In the genomic region with DNA sequence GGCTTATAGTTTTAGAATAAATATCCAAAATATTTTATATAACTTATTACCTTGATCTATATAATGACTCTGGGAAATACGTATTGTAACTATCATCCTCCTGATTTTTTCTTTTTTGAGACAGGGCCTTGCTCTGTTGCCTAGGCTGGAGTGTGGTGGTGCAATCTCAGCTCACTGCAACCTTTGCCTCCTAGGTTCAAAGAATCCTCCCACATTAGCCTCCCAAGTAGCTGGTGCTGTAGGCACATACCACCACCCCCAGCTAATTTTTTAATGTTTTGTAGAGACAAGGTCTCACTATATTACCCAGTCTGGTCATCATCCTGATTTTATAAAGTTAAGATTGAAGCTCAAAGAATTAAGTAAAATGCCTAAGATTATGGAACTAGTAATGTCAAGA, we compare ENCODE assay signal across 28 cellular contexts.
"Had no signal": no experiment of that assay in that cellular context is flagged by ENCODE, and none has a peak within 500 bp of the region (broad histone marks: within the 10 kb centered on the region; RNA-seq: fewer than 3 reads in every experiment).

No MANE protein-coding gene starts in this region.

- H3K9me3 ChIP-seq: colonic mucosa, esophagus muscularis mucosa, esophagus squamous epithelium, gastrocnemius medialis, gastroesophageal sphincter, heart left ventricle, heart right ventricle had no signal

- H3K4me1 ChIP-seq: colonic mucosa, esophagus muscularis mucosa, esophagus squamous epithelium, foreskin keratinocyte, gastrocnemius medialis, gastroesophageal sphincter, heart left ventricle, heart right ventricle had no signal

- DNase-seq: colonic mucosa; cortex of kidney; dermis blood vessel endothelial cell; dorsolateral prefrontal cortex; effector CD4-positive, alpha-beta T cell; effector CD8-positive, alpha-beta T cell; effector memory CD4-positive, alpha-beta T cell; effector memory CD8-positive, alpha-beta T cell; endodermal cell; erythroblast; esophagus squamous epithelium; foreskin fibroblast; foreskin keratinocyte; foreskin melanocyte; gastrocnemius medialis; glutamatergic neuron; head of caudate nucleus; heart left ventricle; heart right ventricle had no signal

- H3K27ac ChIP-seq: colonic mucosa, coronary artery, dorsolateral prefrontal cortex, epithelial cell of prostate, esophagus muscularis mucosa, esophagus squamous epithelium, foreskin keratinocyte, gastrocnemius medialis, gastroesophageal sphincter, heart left ventricle, heart right ventricle had no signal

- ATAC-seq: effector memory CD8-positive, alpha-beta T cell; esophagus mucosa; foreskin keratinocyte; gastrocnemius medialis; gastroesophageal sphincter; heart left ventricle; heart right ventricle had no signal

- H3K36me3 ChIP-seq: colonic mucosa, esophagus muscularis mucosa, esophagus squamous epithelium, gastrocnemius medialis, gastroesophageal sphincter had no signal

- FAIRE-seq: colon, endometrium, endothelial cell of umbilical vein, frontal cortex had no signal

- H3K27me3 ChIP-seq: colonic mucosa, dorsolateral prefrontal cortex, esophagus muscularis mucosa, esophagus squamous epithelium, foreskin keratinocyte, gastrocnemius medialis, gastroesophageal sphincter, heart left ventricle, heart right ventricle had no signal

- H3K4me3 ChIP-seq: colonic mucosa, coronary artery, dorsolateral prefrontal cortex, esophagus muscularis mucosa, esophagus squamous epithelium, gastrocnemius medialis, gastroesophageal sphincter, heart left ventricle, heart right ventricle had no signal
